ENCODE assay signal across 8 cellular contexts in genomic region chr16:83744521-83744981, GRCh38.
DNase-seq lines count a peak whose midpoint lies in the region; ATAC-seq, FAIRE-seq and TF ChIP-seq lines count a peak whose summit lies in the region.

No MANE protein-coding gene starts in this region.

- in situ Hi-C loops in GM12878 (cut with MboI) = no loop called here

- no TSS peak for BruUV-seq in GM12878 (replicated peaks; lab: Mats Ljungman, UMichigan)

- SMC1A ChIA-PET in GM12878 (lab: Charles Lee; ENCODE audit: uncharacterized antibody, unreplicated experiment) = no interaction called here

- no peak overlapping the region for H3K4me2 ChIP-seq in GM12878 (ENCODE audit: control insufficient read depth, insufficient read depth)

- intact Hi-C loops in GM12878 (cut with micrococcal nuclease; ENCODE audit: unreplicated experiment) = no loop called here
- intact Hi-C loops in lower lobe of right lung (cut with DNase I) = no loop called here

- no peak for TF ChIP-seq POLR2A in GM12878 (IDR thresholded peaks at IDR 0.05; ENCODE audit: low read depth, low read length)

- no peak overlapping the region for H2AFZ ChIP-seq in GM12878 (ENCODE audit: control insufficient read depth, low read depth, low read length)

- no peak overlapping the region for H3K9ac ChIP-seq in GM12878 (ENCODE audit: control insufficient read depth, insufficient read depth, low read length)

- H3K36me3 ChIP-seq in GM12878 (ENCODE audit: control insufficient read depth in 2 of 2, insufficient read depth in 2 of 2, low read length in 1 of 2) (no peaks in the 10 kb centered on the region), lower lobe of right lung (no peaks in the 10 kb centered on the region)

- H4K20me1 ChIP-seq in GM12878 (ENCODE audit: control insufficient read depth, insufficient read depth) = no peaks in the 10 kb centered on the region

- H3K4me3 ChIP-seq in GM12878 (no peak overlapping the region), lower lobe of right lung (no peak overlapping the region)

- no peaks in the 10 kb centered on the region for H3K4me1 ChIP-seq in GM12878 (ENCODE audit: control insufficient read depth, insufficient read depth, low read length)
- no peaks in the 10 kb centered on the region for H3K4me1 ChIP-seq in lower lobe of right lung

- RAD21 ChIA-PET in GM12878 (lab: Charles Lee; ENCODE audit: unreplicated experiment) = no interaction called here

- no peaks in the 10 kb centered on the region for H3K27me3 ChIP-seq in GM12878 (replicated peaks in 1 of 2; ENCODE audit: control insufficient read depth in 2 of 2, insufficient read depth in 2 of 2, low read length in 1 of 2)
- H3K27me3 ChIP-seq in lower lobe of right lung (ENCODE audit: low read depth) = no peaks in the 10 kb centered on the region

- no peak for TF ChIP-seq RAD21 in GM12878 (IDR thresholded peaks at IDR 0.05; ENCODE audit: insufficient read depth, low read depth, low read length)

- POLR2A ChIA-PET in GM12878 (lab: Charles Lee) = no interaction called here

- peak; percentile 34; the same call in 2 of the 3 replicates for ATAC-seq in GM12878
- peak; percentile 61 to 87 for ATAC-seq in lower lobe of right lung
- no peak for ATAC-seq in HG02610 (IDR thresholded peaks at IDR 0.05; ENCODE audit: unreplicated experiment)

- peak; percentile 4 for DNase-seq in stimulated activated CD8-positive, alpha-beta memory T cell treated with anti-CD3 and anti-CD28 coated beads, Interleukin-12 subunit alpha, Interleukin-12 subunit beta, amount 100 ng/mL, for 4 hours (ENCODE audit: low read depth)
- no peak for DNase-seq in stimulated activated CD8-positive, alpha-beta memory T cell treated with anti-CD3 and anti-CD28 coated beads, Interleukin-4, amount 100 ng/mL, for 48 hours
- DNase-seq in GM12878 (ENCODE audit: low read depth, low spot score) (no peak), lower lobe of right lung (peak; percentile 58), NCI-H524 treated with DMSO at 0.1 percent for 48 hours (lab: John Stamatoyannopoulos, UW) (no peak), NCI-H526 treated with DMSO at 0.1 percent for 48 hours (lab: John Stamatoyannopoulos, UW) (no peak), KG1 (lab: John Stamatoyannopoulos, UW) (no peak)

- CTCF ChIA-PET in GM12878 (lab: Yijun Ruan, JAX) = no interaction called here

- H3K9me3 ChIP-seq in GM12878 (replicated peaks; ENCODE audit: control insufficient read depth, insufficient read depth, low read length) = no peaks in the 10 kb centered on the region
- no peaks in the 10 kb centered on the region for H3K9me3 ChIP-seq in lower lobe of right lung

- H3K79me2 ChIP-seq in GM12878 (ENCODE audit: control insufficient read depth, insufficient read depth, low read length) = no peaks in the 10 kb centered on the region

- 4% methylated on average over 9 of the region's 9 CpGs for WGBS in GM12878 (ENCODE audit: insufficient coverage, insufficient replicate concordance, low lambda C conversion rate, missing lambda C conversion rate)

- TF ChIP-seq EP300 in GM12878 (IDR thresholded peaks at IDR 0.05; ENCODE audit: borderline replicate concordance in 1 of 2, control insufficient read depth in 1 of 2, low read depth in 2 of 2, low read length in 2 of 2) = no peak

- TF ChIP-seq CTCF in GM12878 (IDR thresholded peaks at IDR 0.05 in 2 of 3, conservative IDR thresholded peaks at IDR 0.05 in 1 of 3; ENCODE audit: control insufficient read depth in 2 of 3, extremely low read depth in 1 of 3, insufficient read depth in 1 of 3, low read depth in 3 of 3, low read length in 3 of 3) (no peak), lower lobe of right lung (IDR thresholded peaks at IDR 0.05) (no peak)

- no peak overlapping the region for H3K27ac ChIP-seq in GM12878 (ENCODE audit: control insufficient read depth, insufficient read depth)
- no peak overlapping the region for H3K27ac ChIP-seq in lower lobe of right lung

- no peak for FAIRE-seq in GM12878 (lab: Jason Lieb, UNC)

TF ChIP-seq in GM12878, 131 proteins besides CTCF, POLR2A, EP300 and RAD21:
- no peak for TF ChIP-seq SMAD1 (IDR thresholded peaks at IDR 0.05; ENCODE audit: low read depth, partially characterized antibody)
- no peak for TF ChIP-seq NRF1 (conservative IDR thresholded peaks at IDR 0.05; ENCODE audit: low read depth, low read length)
- TF ChIP-seq YY1 (IDR thresholded peaks at IDR 0.05; ENCODE audit: low read depth, low read length) = no peak
- peak in 1 of 2 experiments; percentile 20; a peak in 1 of 4 replicates for TF ChIP-seq BHLHE40 (IDR thresholded peaks at IDR 0.05; ENCODE audit: borderline replicate concordance in 1 of 2, low read depth in 2 of 2, low read length in 1 of 2)
- 0 out of 2 replicates have a peak, but pooled peaks have one; percentile 14 for TF ChIP-seq NR2F1 (conservative IDR thresholded peaks at IDR 0.05)
TF ChIP-seq in GM12878: peak in this region for 2.

Comparison
In these comparisons a context has a peak if more than half of its experiments do, and no peak if none do; other contexts are left out.
1. DNase-seq: peak in stimulated activated CD8-positive, alpha-beta memory T cell treated with anti-CD3 and anti-CD28 coated beads, Interleukin-12 subunit alpha, Interleukin-12 subunit beta, amount 100 ng/mL, for 4 hours (single experiment) and lower lobe of right lung (single experiment); none in stimulated activated CD8-positive, alpha-beta memory T cell treated with anti-CD3 and anti-CD28 coated beads, Interleukin-4, amount 100 ng/mL, for 48 hours (single experiment), GM12878 (single experiment), NCI-H524 treated with DMSO at 0.1 percent for 48 hours (single experiment), NCI-H526 treated with DMSO at 0.1 percent for 48 hours (single experiment) and KG1 (single experiment).